8 cellular contexts compared by ENCODE assay signal in genomic region chr15:50854594-50855490, GRCh38. TPM values are rescaled to one million over a fixed set of nuclear protein-coding genes. Genes with fewer than 3 reads are reported as not detected.
DNase-seq lines count a peak whose midpoint lies in the region; ATAC-seq, FAIRE-seq and TF ChIP-seq lines count a peak whose summit lies in the region.

No MANE protein-coding gene starts in this region.

- H3K27ac Mint-ChIP-seq in natural killer cell treated with Interleukin-12 subunit alpha and Interleukin-12 subunit beta and Interleukin-15 and Interleukin-18, amount 100 ng/mL, for 72 hours, result no peak overlapping the region

- H3K9me3 Mint-ChIP-seq in natural killer cell treated with Interleukin-12 subunit alpha and Interleukin-12 subunit beta and Interleukin-15 and Interleukin-18, amount 100 ng/mL, for 72 hours, result no peaks in the 10 kb centered on the region

- TF ChIP-seq CTCF in bronchial epithelial cell (IDR thresholded peaks at IDR 0.05; ENCODE audit: insufficient read depth, low read length, severe bottlenecking), result no peak

- no peak overlapping the region for H3K4me3 Mint-ChIP-seq in natural killer cell treated with Interleukin-12 subunit alpha and Interleukin-12 subunit beta and Interleukin-15 and Interleukin-18, amount 100 ng/mL, for 72 hours

- H3K27me3 ChIP-seq in bronchial epithelial cell (ENCODE audit: control insufficient read depth, insufficient read depth, low read length), result peaks cover 2% of the 10 kb centered on the region

- no peaks in the 10 kb centered on the region for H3K36me3 ChIP-seq in bronchial epithelial cell (ENCODE audit: control insufficient read depth, insufficient read depth, low read length)

- H3K36me3 Mint-ChIP-seq in natural killer cell treated with Interleukin-12 subunit alpha and Interleukin-12 subunit beta and Interleukin-15 and Interleukin-18, amount 100 ng/mL, for 72 hours, result no peaks in the 10 kb centered on the region

- peaks cover 3 to 7% of the 10 kb centered on the region in 2 donors for H3K27me3 Mint-ChIP-seq in natural killer cell treated with Interleukin-12 subunit alpha and Interleukin-12 subunit beta and Interleukin-15 and Interleukin-18, amount 100 ng/mL, for 72 hours

- ATAC-seq in GM19467 (IDR thresholded peaks at IDR 0.05; ENCODE audit: unreplicated experiment), result peak; percentile 92
- peak; percentile 85 for ATAC-seq in HG03196 (IDR thresholded peaks at IDR 0.05; ENCODE audit: unreplicated experiment)
- ATAC-seq in natural killer cell treated with Interleukin-12 subunit alpha and Interleukin-12 subunit beta and Interleukin-15 and Interleukin-18, amount 100 ng/mL, for 72 hours, result no peak

- FAIRE-seq in bronchial epithelial cell (lab: Jason Lieb, UNC), result no peak

- no peak overlapping the region for H3K4me3 ChIP-seq in bronchial epithelial cell (ENCODE audit: low read depth, low read length)

- DNase-seq in CD1c-positive myeloid dendritic cell (ENCODE audit: extremely low spot score) (peak; percentile 14), bronchial epithelial cell (ENCODE audit: low read depth) (peak; percentile 95), NCI-H1048 (lab: John Stamatoyannopoulos, UW) (no peak), inferior parietal cortex (ENCODE audit: extremely low spot score) (no peak), mucosa of gallbladder (ENCODE audit: low spot score) (no peak)
- no peak for DNase-seq in natural killer cell treated with Interleukin-12 subunit alpha and Interleukin-12 subunit beta and Interleukin-15 and Interleukin-18, amount 100 ng/mL, for 72 hours (ENCODE audit: low spot score)

- H3K4me1 Mint-ChIP-seq in natural killer cell treated with Interleukin-12 subunit alpha and Interleukin-12 subunit beta and Interleukin-15 and Interleukin-18, amount 100 ng/mL, for 72 hours (ENCODE audit: low read depth in 2 of 2), result no peaks in the 10 kb centered on the region

RNA-seq across cellular contexts. Expression of gene AP4E1, which starts 53.6 kb away (rescaled TPM):
- total RNA-seq in bronchial epithelial cell (18.2 and 18.6 TPM in 2 replicates), mucosa of gallbladder (7.3 TPM)
- total RNA-seq in natural killer cell treated with Interleukin-12 subunit alpha and Interleukin-12 subunit beta and Interleukin-15 and Interleukin-18, amount 100 ng/mL, for 72 hours, result 10 to 100 TPM; 13.7 to 16.1 TPM

Comparison
In these comparisons a context has a peak if more than half of its experiments do, and no peak if none do; other contexts are left out.
1. DNase-seq: peak in CD1c-positive myeloid dendritic cell (single experiment) and bronchial epithelial cell (single experiment); none in NCI-H1048 (single experiment), natural killer cell treated with Interleukin-12 subunit alpha and Interleukin-12 subunit beta and Interleukin-15 and Interleukin-18, amount 100 ng/mL, for 72 hours (single experiment), inferior parietal cortex (single experiment) and mucosa of gallbladder (single experiment).
2. ATAC-seq: peak in GM19467 (single experiment) and HG03196 (single experiment); none in natural killer cell treated with Interleukin-12 subunit alpha and Interleukin-12 subunit beta and Interleukin-15 and Interleukin-18, amount 100 ng/mL, for 72 hours (0 of 2).